In genomic region chr11:65569973-65570918, GRCh38 we compare ENCODE assay signal across 1 cellular context.
A peak's percentile ranks its signal among the peaks of the same experiment; 100 is the strongest.
TF ChIP-seq lines count a peak whose summit lies in the region.

ZNRD2 (plus strand) TSS chr11:65570477; CDS start chr11:65570492, 15 bp downstream.

TF ChIP-seq in SK-N-SH, 30 proteins besides CTCF, POLR2A, EP300 and RAD21 (continued from another document):
- TF ChIP-seq RCOR1 (IDR thresholded peaks at IDR 0.05; ENCODE audit: low read length) (0 out of 2 replicates have a peak, but pooled peaks have one; percentile 16), IRF3 (IDR thresholded peaks at IDR 0.05; ENCODE audit: low read depth, low read length) (no peak), TCF12 (IDR thresholded peaks at IDR 0.05) (peak; percentile 13; the same call in 1 of the 2 replicates), GATA2 (CRISPR knock-in tag; IDR thresholded peaks at IDR 0.05) (no peak), SIN3A (IDR thresholded peaks at IDR 0.05; ENCODE audit: borderline replicate concordance, low read depth, low read length) (peak; percentile 81; the same call in 1 of the 2 replicates), ELF1 (IDR thresholded peaks at IDR 0.05) (peak; percentile 73; the same call in 1 of the 2 replicates), EZH2phosphoT487 (IDR thresholded peaks at IDR 0.05; ENCODE audit: borderline replicate concordance, low read depth) (no peak), TEAD4 (IDR thresholded peaks at IDR 0.05; ENCODE audit: borderline replicate concordance, insufficient read depth) (no peak), NFIC (IDR thresholded peaks at IDR 0.05; ENCODE audit: borderline replicate concordance) (peak; percentile 31; the same call in 1 of the 2 replicates), JUND (IDR thresholded peaks at IDR 0.05) (no peak), FOXJ3 (CRISPR knock-in tag; IDR thresholded peaks at IDR 0.05) (no peak), USF1 (IDR thresholded peaks at IDR 0.05; ENCODE audit: borderline replicate concordance, low read depth) (no peak), SMC3 (IDR thresholded peaks at IDR 0.05; ENCODE audit: low read depth, low read length) (peak; percentile 58), MXI1 (IDR thresholded peaks at IDR 0.05; ENCODE audit: low read depth, low read length) (peak; percentile 95), FOSL2 (IDR thresholded peaks at IDR 0.05; ENCODE audit: borderline replicate concordance, low read depth) (no peak), POLR2AphosphoS5 (IDR thresholded peaks at IDR 0.05; ENCODE audit: low read depth, low read length) (peak; percentile 60), MAX (IDR thresholded peaks at IDR 0.05; ENCODE audit: low read depth) (peak; percentile 84), YY1 (IDR thresholded peaks at IDR 0.05; ENCODE audit: low read depth) (peak; percentile 91), RFX5 (IDR thresholded peaks at IDR 0.05; ENCODE audit: low read length) (no peak), CHD2 (IDR thresholded peaks at IDR 0.05; ENCODE audit: low read length, partially characterized antibody) (peak; percentile 81), MEF2A (IDR thresholded peaks at IDR 0.05; ENCODE audit: borderline replicate concordance, low read depth) (no peak)
